Comparison of ENCODE assay signal across 42 cellular contexts in genomic region chr1:14959295-14959694, GRCh38.
"Had no signal": no experiment of that assay in that cellular context is flagged by ENCODE, and none has a peak within 500 bp of the region (broad histone marks: within the 10 kb centered on the region; RNA-seq: fewer than 3 reads in every experiment).

No MANE protein-coding gene starts in this region.

- H3K9me3 ChIP-seq: ascending aorta, breast epithelium had no signal

- H2AFZ ChIP-seq: PC-9 had no signal

- H3K27ac ChIP-seq: ascending aorta, breast epithelium, PC-9, RWPE1, VCaP had no signal

- H3K36me3 ChIP-seq: breast epithelium had no signal

- H3K4me2 ChIP-seq: PC-9 had no signal

- H3K4me1 Mint-ChIP-seq: activated CD4-positive, alpha-beta memory T cell treated with anti-CD3 and anti-CD28 coated beads, Interleukin-2, amount 10 ng/mL, durations not matched to agents 7 days and 5 days; activated CD8-positive, alpha-beta memory T cell treated with anti-CD3 and anti-CD28 coated beads, Interleukin-2, amount 10 ng/mL, durations not matched to agents 7 days and 5 days; activated naive CD4-positive, alpha-beta T cell treated with anti-CD3 and anti-CD28 coated beads, Interleukin-2, amount 50 U/mL, for 24 hours; activated naive CD8-positive, alpha-beta T cell treated with anti-CD3 and anti-CD28 coated beads, Interleukin-2, amount 10 ng/mL, durations not matched to agents 7 days and 5 days; activated T-helper 17 cell treated with anti-CD3 and anti-CD28 coated beads, Interleukin-2, amount 50 U/mL, for 72 hours had no signal

- DNase-seq: activated CD4-positive, alpha-beta memory T cell treated with anti-CD3 and anti-CD28 coated beads, Interleukin-2, amount 10 ng/mL, durations not matched to agents 7 days and 5 days; activated CD4-positive, alpha-beta T cell treated with anti-CD3 and anti-CD28 coated beads for 1 hour; activated CD4-positive, alpha-beta T cell treated with anti-CD3 and anti-CD28 coated beads for 48 hours; activated CD4-positive, CD25-positive, alpha-beta regulatory T cell; activated CD8-positive, alpha-beta memory T cell treated with anti-CD3 and anti-CD28 coated beads for 24 hours; activated CD8-positive, alpha-beta memory T cell treated with anti-CD3 and anti-CD28 coated beads, Interleukin-2, amount 10 ng/mL, durations not matched to agents 7 days and 5 days; activated CD8-positive, alpha-beta memory T cell treated with anti-CD3 and anti-CD28 coated beads, Interleukin-2, amount 50 U/mL, for 48 hours; activated gamma-delta T cell; activated naive CD4-positive, alpha-beta T cell treated with Interleukin-2 at 50 U/mL for 16 hours; activated naive CD8-positive, alpha-beta T cell treated with anti-CD3 and anti-CD28 coated beads, Interleukin-2, amount 10 ng/mL, durations not matched to agents 7 days and 5 days; activated T-cell treated with anti-CD3 and anti-CD28 coated beads, Interleukin-2, amount 50 U/mL, for 48 hours; amygdala; Kasumi-1; KG1; MM.1S; MV-4-11; NCI-H1092 treated with DMSO at 0.1 percent for 48 hours; NCI-H1417; NCI-H146; NCI-H187; NCI-H2029 treated with DMSO at 0.1 percent for 48 hours; NCI-H2107; NCI-H2171; NCI-H510A; NCI-H526; NCI-H748 treated with DMSO at 0.1 percent for 48 hours; NK-92 treated with Interleukin-12 subunit alpha and Interleukin-12 subunit beta, amount 100 ng/mL, for 24 hours; PC-9; SIG-M5; SW 1271; T-helper 1 cell; T-helper 2 cell; T-helper 9 cell had no signal

- ATAC-seq: activated CD8-positive, alpha-beta memory T cell treated with anti-CD3 and anti-CD28 coated beads, Interleukin-2, amount 10 ng/mL, durations not matched to agents 7 days and 5 days; activated T-helper 17 cell treated with anti-CD3 and anti-CD28 coated beads, Interleukin-2, amount 50 U/mL, for 72 hours; Right ventricle myocardium inferior; SK-N-SH treated with all-trans-retinoic acid at 6 μM for 48 hours had no signal

- H3K4me1 ChIP-seq: ascending aorta had no signal

- H3K9me3 Mint-ChIP-seq: activated CD4-positive, alpha-beta memory T cell treated with anti-CD3 and anti-CD28 coated beads, Interleukin-2, amount 10 ng/mL, durations not matched to agents 7 days and 5 days; activated naive CD4-positive, alpha-beta T cell treated with anti-CD3 and anti-CD28 coated beads, Interleukin-2, amount 50 U/mL, for 24 hours; activated naive CD8-positive, alpha-beta T cell treated with anti-CD3 and anti-CD28 coated beads, Interleukin-2, amount 10 ng/mL, durations not matched to agents 7 days and 5 days; activated T-helper 17 cell treated with anti-CD3 and anti-CD28 coated beads, Interleukin-2, amount 50 U/mL, for 72 hours had no signal

- H3K4me3 ChIP-seq: ascending aorta, breast epithelium, PC-9 had no signal

- H3K27me3 ChIP-seq: ascending aorta, breast epithelium had no signal

- H3K36me3 Mint-ChIP-seq: activated CD8-positive, alpha-beta memory T cell treated with anti-CD3 and anti-CD28 coated beads, Interleukin-2, amount 10 ng/mL, durations not matched to agents 7 days and 5 days; activated naive CD4-positive, alpha-beta T cell treated with anti-CD3 and anti-CD28 coated beads, Interleukin-2, amount 50 U/mL, for 24 hours; activated naive CD8-positive, alpha-beta T cell treated with anti-CD3 and anti-CD28 coated beads, Interleukin-2, amount 10 ng/mL, durations not matched to agents 7 days and 5 days had no signal

- H3K27me3 Mint-ChIP-seq: activated CD4-positive, alpha-beta memory T cell treated with anti-CD3 and anti-CD28 coated beads, Interleukin-2, amount 10 ng/mL, durations not matched to agents 7 days and 5 days; activated CD8-positive, alpha-beta memory T cell treated with anti-CD3 and anti-CD28 coated beads, Interleukin-2, amount 10 ng/mL, durations not matched to agents 7 days and 5 days; activated naive CD4-positive, alpha-beta T cell treated with anti-CD3 and anti-CD28 coated beads, Interleukin-2, amount 50 U/mL, for 24 hours; activated naive CD8-positive, alpha-beta T cell treated with anti-CD3 and anti-CD28 coated beads, Interleukin-2, amount 10 ng/mL, durations not matched to agents 7 days and 5 days; activated T-helper 17 cell treated with anti-CD3 and anti-CD28 coated beads, Interleukin-2, amount 50 U/mL, for 72 hours had no signal

- FAIRE-seq: RCC 7860 had no signal

- H3K27ac Mint-ChIP-seq: activated CD4-positive, alpha-beta memory T cell treated with anti-CD3 and anti-CD28 coated beads, Interleukin-2, amount 10 ng/mL, durations not matched to agents 7 days and 5 days; activated CD8-positive, alpha-beta memory T cell treated with anti-CD3 and anti-CD28 coated beads, Interleukin-2, amount 10 ng/mL, durations not matched to agents 7 days and 5 days; activated naive CD4-positive, alpha-beta T cell treated with anti-CD3 and anti-CD28 coated beads, Interleukin-2, amount 50 U/mL, for 24 hours; activated naive CD8-positive, alpha-beta T cell treated with anti-CD3 and anti-CD28 coated beads, Interleukin-2, amount 10 ng/mL, durations not matched to agents 7 days and 5 days; activated T-helper 17 cell treated with anti-CD3 and anti-CD28 coated beads, Interleukin-2, amount 50 U/mL, for 72 hours had no signal

- H3K4me3 Mint-ChIP-seq: activated CD4-positive, alpha-beta memory T cell treated with anti-CD3 and anti-CD28 coated beads, Interleukin-2, amount 10 ng/mL, durations not matched to agents 7 days and 5 days; activated CD8-positive, alpha-beta memory T cell treated with anti-CD3 and anti-CD28 coated beads, Interleukin-2, amount 10 ng/mL, durations not matched to agents 7 days and 5 days; activated naive CD4-positive, alpha-beta T cell treated with anti-CD3 and anti-CD28 coated beads, Interleukin-2, amount 50 U/mL, for 24 hours; activated naive CD8-positive, alpha-beta T cell treated with anti-CD3 and anti-CD28 coated beads, Interleukin-2, amount 10 ng/mL, durations not matched to agents 7 days and 5 days; activated T-helper 17 cell treated with anti-CD3 and anti-CD28 coated beads, Interleukin-2, amount 50 U/mL, for 72 hours had no signal
